8 cellular contexts compared by ENCODE assay signal in the genomic region with DNA sequence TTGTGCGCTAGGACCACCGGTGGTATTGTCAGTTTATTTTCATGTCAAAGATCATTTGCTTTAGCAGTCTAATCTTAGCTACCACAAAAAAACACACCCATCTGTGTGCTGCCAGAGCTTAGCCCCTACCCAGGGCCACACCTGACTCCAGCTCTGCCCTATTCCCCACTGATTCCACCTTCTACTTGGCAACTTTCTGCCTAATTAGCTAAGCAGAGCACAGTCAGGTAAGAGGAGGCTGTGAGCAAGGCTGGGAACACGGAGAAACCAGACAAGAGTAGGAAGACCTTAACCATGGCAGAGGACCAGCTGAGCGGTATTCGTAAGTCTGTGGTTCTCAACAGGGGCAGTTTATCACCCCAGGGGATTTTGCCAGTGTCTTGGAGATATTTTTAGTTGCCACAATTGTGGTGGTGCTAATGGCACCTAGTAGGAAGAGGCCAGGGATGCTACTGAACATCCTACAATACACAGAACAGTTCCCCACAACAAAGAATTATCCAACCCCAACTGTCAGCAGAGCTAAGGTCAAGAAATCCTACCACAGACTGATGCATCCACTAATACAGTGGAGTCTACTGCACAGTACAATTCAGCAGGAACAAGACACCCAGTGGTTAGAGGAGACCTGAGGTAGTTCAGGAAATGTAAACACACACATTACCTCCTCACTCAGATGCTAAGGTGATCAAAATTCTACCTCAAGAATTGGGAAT.
DNase-seq lines count a peak whose midpoint lies in the region; ATAC-seq and TF ChIP-seq lines count a peak whose summit lies in the region.

No MANE protein-coding gene starts in this region.

- peaks cover 1 to 10% (median 5%) of the 10 kb centered on the region in 7 donors for H3K9me3 Mint-ChIP-seq in CD14-positive monocyte
- H3K9me3 Mint-ChIP-seq in effector memory CD8-positive, alpha-beta T cell = no peaks in the 10 kb centered on the region

- peaks cover 0 to 2% (median 1%) of the 10 kb centered on the region in 3 donors for H3K27me3 Mint-ChIP-seq in CD14-positive monocyte (ENCODE audit: low read depth in 3 of 3)
- no peaks in the 10 kb centered on the region for H3K27me3 Mint-ChIP-seq in effector memory CD8-positive, alpha-beta T cell

- intact Hi-C loops in CD14-positive monocyte (cut with micrococcal nuclease) (no loop called here), upper lobe of right lung (cut with DNase I) (no loop called here)

- peak overlapping the region; percentile 85 for H3K4me2 ChIP-seq in KMS-11

- TF ChIP-seq CTCF in CD14-positive monocyte (IDR thresholded peaks at IDR 0.05) = no peak
- no peak for TF ChIP-seq CTCF in GM20000 (IDR thresholded peaks at IDR 0.05; ENCODE audit: extremely low read depth, missing control alignments)
- no peak for TF ChIP-seq CTCF in KMS-11 (conservative IDR thresholded peaks at IDR 0.05; ENCODE audit: low read depth, low read length)
- no peak for TF ChIP-seq CTCF in upper lobe of right lung (IDR thresholded peaks at IDR 0.05)

- no peaks in the 10 kb centered on the region for H4K20me1 ChIP-seq in KMS-11 (ENCODE audit: insufficient read depth)

- no peaks in the 10 kb centered on the region for H3K9me3 ChIP-seq in upper lobe of right lung

- H3K27ac Mint-ChIP-seq in CD14-positive monocyte = peak overlapping the region in 5 of 7 donors; percentile 67 to 85 (median 74)
- peak overlapping the region; percentile 95 to 99 for H3K27ac Mint-ChIP-seq in effector memory CD8-positive, alpha-beta T cell

- H3K27me3 ChIP-seq in KMS-11 (ENCODE audit: insufficient read depth, low read depth) (no peaks in the 10 kb centered on the region), upper lobe of right lung (no peaks in the 10 kb centered on the region)

- DNase-seq in CD14-positive monocyte (ENCODE audit: low spot score) (no peak), GM20000 (ENCODE audit: low spot score) (peak; percentile 30), upper lobe of right lung (no peak), NCI-H2029 treated with DMSO at 0.1 percent for 48 hours (lab: John Stamatoyannopoulos, UW) (no peak), GOT3 (lab: John Stamatoyannopoulos, UW) (no peak), NCI-H187 treated with DMSO at 0.1 percent for 48 hours (lab: John Stamatoyannopoulos, UW) (no peak)
- peak; percentile 10 to 21 (median 20) for DNase-seq in effector memory CD8-positive, alpha-beta T cell

- peaks cover 2 to 9% of the 10 kb centered on the region in 2 donors for H3K36me3 Mint-ChIP-seq in CD14-positive monocyte
- peaks cover 9% of the 10 kb centered on the region for H3K36me3 Mint-ChIP-seq in effector memory CD8-positive, alpha-beta T cell (ENCODE audit: insufficient read depth)

- no peak overlapping the region for H3K4me3 ChIP-seq in KMS-11 (IDR thresholded peaks at IDR 0.05; ENCODE audit: insufficient read depth, low read depth, low read length)
- peak overlapping the region; percentile 37 for H3K4me3 ChIP-seq in upper lobe of right lung

- H3K9ac ChIP-seq in KMS-11 = peak overlapping the region; percentile 45; the same call in 1 of the 2 replicates

- H3K4me1 Mint-ChIP-seq in CD14-positive monocyte = peaks cover 25% of the 10 kb centered on the region
- H3K4me1 Mint-ChIP-seq in effector memory CD8-positive, alpha-beta T cell (ENCODE audit: low read depth in 2 of 2) = peaks cover 32% of the 10 kb centered on the region in 2 donors

- H3K36me3 ChIP-seq in KMS-11 (ENCODE audit: insufficient read depth) = no peaks in the 10 kb centered on the region
- no peaks in the 10 kb centered on the region for H3K36me3 ChIP-seq in upper lobe of right lung

- H3K4me3 Mint-ChIP-seq in CD14-positive monocyte = peak overlapping the region; percentile 80 to 94
- peak overlapping the region in 1 of 2 donors; percentile 85 for H3K4me3 Mint-ChIP-seq in effector memory CD8-positive, alpha-beta T cell

- ATAC-seq in effector memory CD8-positive, alpha-beta T cell (replicated peaks) = peak; percentile 86
- ATAC-seq in upper lobe of right lung = peak; percentile 26

- H2AFZ ChIP-seq in KMS-11 (ENCODE audit: low read depth) = peak overlapping the region; percentile 20; the same call in 1 of the 2 replicates

- peaks cover 10% of the 10 kb centered on the region; the same call in 1 of the 2 replicates for H3K79me2 ChIP-seq in KMS-11 (ENCODE audit: insufficient read depth, low read depth)

- H3K4me1 ChIP-seq in KMS-11 (ENCODE audit: low read depth, poor library complexity, severe bottlenecking) (peaks cover 33% of the 10 kb centered on the region), upper lobe of right lung (peaks cover 10% of the 10 kb centered on the region)

- peak overlapping the region; percentile 68 for H3K27ac ChIP-seq in KMS-11
- peak overlapping the region; percentile 40 for H3K27ac ChIP-seq in upper lobe of right lung

Comparison
In these comparisons a context has a peak if more than half of its experiments do, and no peak if none do; other contexts are left out.
1. DNase-seq: peak in GM20000 (single experiment) and effector memory CD8-positive, alpha-beta T cell (3 of 3); none in CD14-positive monocyte (single experiment), upper lobe of right lung (single experiment), NCI-H2029 treated with DMSO at 0.1 percent for 48 hours (single experiment), GOT3 (single experiment) and NCI-H187 treated with DMSO at 0.1 percent for 48 hours (single experiment).